8 cellular contexts compared by ENCODE assay signal in genomic region chr6:13874191-13874549, GRCh38.
DNase-seq lines count a peak whose midpoint lies in the region; ATAC-seq and TF ChIP-seq lines count a peak whose summit lies in the region.

No MANE protein-coding gene starts in this region.

- DNase-seq in NCI-H2029 (lab: John Stamatoyannopoulos, UW): peak; percentile 82
- no peak for DNase-seq in NCI-H2029 treated with DMSO at 0.1 percent for 48 hours (lab: John Stamatoyannopoulos, UW)
- DNase-seq in WERI-Rb-1: no peak
- DNase-seq in NCI-H345 (lab: John Stamatoyannopoulos, UW): no peak
- DNase-seq in stimulated activated CD4-positive, alpha-beta T cell treated with anti-CD3 and anti-CD28 coated beads, Interleukin-4, amount 100 ng/mL, for 4 hours: no peak

- no peak for ATAC-seq in HG03097 (IDR thresholded peaks at IDR 0.05; ENCODE audit: low FRiP score, unreplicated experiment)

- H3K4me3 ChIP-seq in WERI-Rb-1 (ENCODE audit: low read depth, low read length): peak overlapping the region; percentile 28
- H3K4me3 ChIP-seq in iPS-18c (ENCODE audit: insufficient read depth, low read depth, low read length): peak overlapping the region; percentile 46; the same call in 1 of the 2 replicates
- peak overlapping the region; percentile 66 to 81 for H3K4me3 ChIP-seq in stomach smooth muscle (ENCODE audit: low read length in 2 of 2)

- H3K27ac ChIP-seq in WERI-Rb-1 (no peak overlapping the region), stomach smooth muscle (ENCODE audit: low read length) (no peak overlapping the region)

- H3K9me3 ChIP-seq in WERI-Rb-1 (ENCODE audit: severe bottlenecking) (peaks cover 2% of the 10 kb centered on the region), iPS-18c (ENCODE audit: control insufficient read depth, insufficient read depth, low read length) (no peaks in the 10 kb centered on the region), stomach smooth muscle (ENCODE audit: control insufficient read depth in 2 of 2, low read length in 2 of 2) (peaks cover 0 to 3% of the 10 kb centered on the region in 2 donors)

- peaks cover 9% of the 10 kb centered on the region for H3K4me1 ChIP-seq in stomach smooth muscle (ENCODE audit: control insufficient read depth, insufficient read depth, low read length)

- TF ChIP-seq CTCF in WERI-Rb-1 (IDR thresholded peaks at IDR 0.05; ENCODE audit: low read depth, low read length): no peak

- no peaks in the 10 kb centered on the region for H3K36me3 ChIP-seq in WERI-Rb-1
- H3K36me3 ChIP-seq in stomach smooth muscle (ENCODE audit: control insufficient read depth in 2 of 2, insufficient read depth in 2 of 2, low read length in 2 of 2): no peaks in the 10 kb centered on the region

- peak overlapping the region in 1 of 2 donors; percentile 29 for H3K9ac ChIP-seq in stomach smooth muscle (ENCODE audit: low read length in 2 of 2)

- H3K27me3 ChIP-seq in WERI-Rb-1 (ENCODE audit: insufficient read depth, low read depth, severe bottlenecking) (no peaks in the 10 kb centered on the region), stomach smooth muscle (ENCODE audit: control insufficient read depth in 1 of 2, insufficient read depth in 2 of 2, low read length in 2 of 2) (peaks cover 0 to 2% of the 10 kb centered on the region in 2 donors)
